Comparison of ENCODE assay signal across 28 cellular contexts in genomic region chrX:111888600-111888999, GRCh38. TPM values are rescaled to one million over a fixed set of nuclear protein-coding genes. Genes with fewer than 3 reads are reported as not detected.
"Had no signal": no experiment of that assay in that cellular context is flagged by ENCODE, and none has a peak within 500 bp of the region (broad histone marks: within the 10 kb centered on the region; RNA-seq: fewer than 3 reads in every experiment).

No MANE protein-coding gene starts in this region.

- H3K36me3 ChIP-seq: colonic mucosa, esophagus muscularis mucosa, esophagus squamous epithelium, gastrocnemius medialis, gastroesophageal sphincter, heart left ventricle, heart right ventricle had no signal

- H3K27me3 ChIP-seq: colonic mucosa, esophagus muscularis mucosa, foreskin keratinocyte, gastrocnemius medialis, gastroesophageal sphincter had no signal

- H3K4me1 ChIP-seq: colonic mucosa, esophagus muscularis mucosa, esophagus squamous epithelium, foreskin keratinocyte, gastrocnemius medialis, gastroesophageal sphincter, heart left ventricle, heart right ventricle had no signal

- DNase-seq: colonic mucosa; cortex of kidney; dermis blood vessel endothelial cell; dorsolateral prefrontal cortex; effector CD4-positive, alpha-beta T cell; effector CD8-positive, alpha-beta T cell; effector memory CD4-positive, alpha-beta T cell; effector memory CD8-positive, alpha-beta T cell; endodermal cell; erythroblast; esophagus squamous epithelium; foreskin fibroblast; foreskin keratinocyte; foreskin melanocyte; gastrocnemius medialis; glutamatergic neuron; head of caudate nucleus; heart left ventricle; heart right ventricle had no signal

- H3K4me3 ChIP-seq: colonic mucosa, coronary artery, dorsolateral prefrontal cortex, esophagus muscularis mucosa, esophagus squamous epithelium, gastrocnemius medialis, gastroesophageal sphincter, heart left ventricle, heart right ventricle had no signal

- FAIRE-seq: colon, endometrium, endothelial cell of umbilical vein, frontal cortex had no signal

- H3K27ac ChIP-seq: colonic mucosa, coronary artery, dorsolateral prefrontal cortex, epithelial cell of prostate, esophagus muscularis mucosa, esophagus squamous epithelium, foreskin keratinocyte, gastrocnemius medialis, gastroesophageal sphincter, heart left ventricle, heart right ventricle had no signal

- H3K9me3 ChIP-seq: colonic mucosa, esophagus muscularis mucosa, esophagus squamous epithelium, gastrocnemius medialis, gastroesophageal sphincter, heart left ventricle, heart right ventricle had no signal

RNA-seq across cellular contexts. Expression of gene TRPC5OS, which starts 12.6 kb away (rescaled TPM):
- polyA plus RNA-seq: endothelial cell of umbilical vein, esophagus, foreskin keratinocyte, heart left ventricle, heart right ventricle had no signal
